Comparison of ENCODE assay signal across 15 cellular contexts in genomic region chr6:36604090-36605060, GRCh38. TPM values are rescaled to one million over a fixed set of nuclear protein-coding genes. Genes with fewer than 3 reads are reported as not detected.
A peak's percentile ranks its signal among the peaks of the same experiment; 100 is the strongest.
DNase-seq lines count a peak whose midpoint lies in the region; TF ChIP-seq lines count a peak whose summit lies in the region.
"Had no signal": no experiment of that assay in that cellular context is flagged by ENCODE, and none has a peak within 500 bp of the region (broad histone marks: within the 10 kb centered on the region; RNA-seq: fewer than 3 reads in every experiment).

No MANE protein-coding gene starts in this region.

- H3K9me3 ChIP-seq in liver (ENCODE audit: control insufficient read depth in 4 of 4, low read length in 3 of 4): no peaks in the 10 kb centered on the region
- H3K9me3 ChIP-seq: ovary had no signal

- 87% methylated on average over 6 of the region's 6 CpGs for WGBS in liver

- peaks cover 27 to 87% (median 86%) of the 10 kb centered on the region in 4 donors for H3K4me1 ChIP-seq in liver (ENCODE audit: control insufficient read depth in 4 of 4, insufficient read depth in 4 of 4, low read length in 3 of 4)

- H3K27ac Mint-ChIP-seq in activated naive CD4-positive, alpha-beta T cell treated with anti-CD3 and anti-CD28 coated beads, Interleukin-2, amount 10 ng/mL, durations not matched to agents 7 days and 5 days: peak overlapping the region; percentile 58
- H3K27ac Mint-ChIP-seq in activated T-helper 1 cell treated with anti-CD3 and anti-CD28 coated beads, Interleukin-12 subunit alpha, Interleukin-12 subunit beta, Interleukin-2, Interleukin-4 antibody, amounts not matched to agents 30 ng/mL and 10 ng/mL and 1 ng/mL, durations not matched to agents 14 hours and 24 hours and 36 hours: peak overlapping the region; percentile 61
- H3K27ac Mint-ChIP-seq in type B pancreatic cell: peak overlapping the region; percentile 77

- TF ChIP-seq CTCF in liver (IDR thresholded peaks at IDR 0.05; ENCODE audit: low read depth, low read length, missing input control) (no peak), type B pancreatic cell (conservative IDR thresholded peaks at IDR 0.05) (no peak)

- DNase-seq in activated naive CD4-positive, alpha-beta T cell treated with anti-CD3 and anti-CD28 coated beads, Interleukin-2, amount 10 ng/mL, durations not matched to agents 7 days and 5 days: no peak
- no peak for DNase-seq in activated naive CD4-positive, alpha-beta T cell treated with Interleukin-2 at 50 U/mL for 16 hours
- DNase-seq in activated T-helper 1 cell treated with anti-CD3 and anti-CD28 coated beads, Interleukin-12 subunit alpha, Interleukin-12 subunit beta, Interleukin-2, Interleukin-4 antibody, amounts not matched to agents 30 ng/mL and 10 ng/mL and 1 ng/mL, durations not matched to agents 14 hours and 24 hours and 36 hours (ENCODE audit: low spot score): no peak
- DNase-seq in type B pancreatic cell (ENCODE audit: extremely low spot score, unreplicated experiment) (no peak), substantia nigra (lab: John Stamatoyannopoulos, UW) (no peak), anterior cingulate cortex (lab: John Stamatoyannopoulos, UW) (no peak)
- DNase-seq in activated CD4-positive, CD25-positive, alpha-beta regulatory T cell treated with anti-CD3 and anti-CD28 coated beads, Interleukin-2, amount 50 U/mL, for 72 hours: no peak
- DNase-seq: foreskin keratinocyte; H7; KBM-7; NCI-H1930; stimulated activated naive CD4-positive, alpha-beta T cell; T1000 had no signal

- no peaks in the 10 kb centered on the region for H3K27me3 ChIP-seq in liver (ENCODE audit: control insufficient read depth in 4 of 4, insufficient read depth in 4 of 4, low read length in 3 of 4)
- H3K27me3 ChIP-seq: foreskin keratinocyte, ovary had no signal

- H3K9ac ChIP-seq in liver (ENCODE audit: low read depth in 1 of 2, low read length in 2 of 2): no peak overlapping the region

- no peak overlapping the region for H3K4me3 ChIP-seq in liver (ENCODE audit: low read depth in 1 of 3, low read length in 3 of 3)
- H3K4me3 ChIP-seq: ovary had no signal

- peaks cover 18 to 65% (median 60%) of the 10 kb centered on the region in 4 donors for H3K36me3 ChIP-seq in liver (ENCODE audit: control insufficient read depth in 4 of 4, insufficient read depth in 3 of 4, low read depth in 1 of 4, low read length in 3 of 4)
- H3K36me3 ChIP-seq: ovary had no signal

- no peak overlapping the region for H3K4me3 Mint-ChIP-seq in activated naive CD4-positive, alpha-beta T cell treated with anti-CD3 and anti-CD28 coated beads, Interleukin-2, amount 10 ng/mL, durations not matched to agents 7 days and 5 days
- no peak overlapping the region for H3K4me3 Mint-ChIP-seq in activated T-helper 1 cell treated with anti-CD3 and anti-CD28 coated beads, Interleukin-12 subunit alpha, Interleukin-12 subunit beta, Interleukin-2, Interleukin-4 antibody, amounts not matched to agents 30 ng/mL and 10 ng/mL and 1 ng/mL, durations not matched to agents 14 hours and 24 hours and 36 hours
- peak overlapping the region; percentile 29 for H3K4me3 Mint-ChIP-seq in type B pancreatic cell

- CTCF ChIA-PET in activated naive CD4-positive, alpha-beta T cell treated with anti-CD3 and anti-CD28 coated beads, Interleukin-2, amount 10 ng/mL, durations not matched to agents 7 days and 5 days (lab: Charles Lee): no interaction called here

- H3K36me3 Mint-ChIP-seq in activated naive CD4-positive, alpha-beta T cell treated with anti-CD3 and anti-CD28 coated beads, Interleukin-2, amount 10 ng/mL, durations not matched to agents 7 days and 5 days: peaks cover 87% of the 10 kb centered on the region
- H3K36me3 Mint-ChIP-seq in activated T-helper 1 cell treated with anti-CD3 and anti-CD28 coated beads, Interleukin-12 subunit alpha, Interleukin-12 subunit beta, Interleukin-2, Interleukin-4 antibody, amounts not matched to agents 30 ng/mL and 10 ng/mL and 1 ng/mL, durations not matched to agents 14 hours and 24 hours and 36 hours (ENCODE audit: low read depth): peaks cover 76% of the 10 kb centered on the region
- peaks cover 69% of the 10 kb centered on the region for H3K36me3 Mint-ChIP-seq in type B pancreatic cell

- no peak for TF ChIP-seq RAD21 in liver (IDR thresholded peaks at IDR 0.05)

- intact Hi-C loops in activated T-helper 1 cell treated with anti-CD3 and anti-CD28 coated beads, Interleukin-12 subunit alpha, Interleukin-12 subunit beta, Interleukin-2, Interleukin-4 antibody, amounts not matched to agents 30 ng/mL and 10 ng/mL and 1 ng/mL, durations not matched to agents 14 hours and 24 hours and 36 hours (cut with micrococcal nuclease): loop anchor here (1.0 kb wide), 1 partner anchor 10 kb away; the partner anchor contains the start of gene SRSF3

- H3K27me3 Mint-ChIP-seq in activated naive CD4-positive, alpha-beta T cell treated with anti-CD3 and anti-CD28 coated beads, Interleukin-2, amount 10 ng/mL, durations not matched to agents 7 days and 5 days: no peaks in the 10 kb centered on the region
- H3K27me3 Mint-ChIP-seq in activated T-helper 1 cell treated with anti-CD3 and anti-CD28 coated beads, Interleukin-12 subunit alpha, Interleukin-12 subunit beta, Interleukin-2, Interleukin-4 antibody, amounts not matched to agents 30 ng/mL and 10 ng/mL and 1 ng/mL, durations not matched to agents 14 hours and 24 hours and 36 hours (ENCODE audit: insufficient read depth): no peaks in the 10 kb centered on the region
- H3K27me3 Mint-ChIP-seq in type B pancreatic cell: no peaks in the 10 kb centered on the region

- no peak overlapping the region for H3K27ac ChIP-seq in liver (ENCODE audit: low read depth in 1 of 2, low read length in 2 of 2)
- no peak overlapping the region for H3K27ac ChIP-seq in substantia nigra (ENCODE audit: low read depth, low read length, poor library complexity, severe bottlenecking)
- H3K27ac ChIP-seq: foreskin keratinocyte, ovary had no signal

- H3K9me3 Mint-ChIP-seq in activated naive CD4-positive, alpha-beta T cell treated with anti-CD3 and anti-CD28 coated beads, Interleukin-2, amount 10 ng/mL, durations not matched to agents 7 days and 5 days: no peaks in the 10 kb centered on the region
- H3K9me3 Mint-ChIP-seq in activated T-helper 1 cell treated with anti-CD3 and anti-CD28 coated beads, Interleukin-12 subunit alpha, Interleukin-12 subunit beta, Interleukin-2, Interleukin-4 antibody, amounts not matched to agents 30 ng/mL and 10 ng/mL and 1 ng/mL, durations not matched to agents 14 hours and 24 hours and 36 hours: no peaks in the 10 kb centered on the region
- H3K9me3 Mint-ChIP-seq in type B pancreatic cell: no peaks in the 10 kb centered on the region

- H3K4me1 Mint-ChIP-seq in activated naive CD4-positive, alpha-beta T cell treated with anti-CD3 and anti-CD28 coated beads, Interleukin-2, amount 10 ng/mL, durations not matched to agents 7 days and 5 days: peaks cover 82% of the 10 kb centered on the region
- H3K4me1 Mint-ChIP-seq in activated T-helper 1 cell treated with anti-CD3 and anti-CD28 coated beads, Interleukin-12 subunit alpha, Interleukin-12 subunit beta, Interleukin-2, Interleukin-4 antibody, amounts not matched to agents 30 ng/mL and 10 ng/mL and 1 ng/mL, durations not matched to agents 14 hours and 24 hours and 36 hours (ENCODE audit: low read depth): peaks cover 77% of the 10 kb centered on the region
- H3K4me1 Mint-ChIP-seq in type B pancreatic cell (ENCODE audit: unreplicated experiment): peaks cover 58% of the 10 kb centered on the region

TF ChIP-seq in liver, 16 proteins besides CTCF, POLR2A, EP300 and RAD21:
- TF ChIP-seq HNF4A (conservative IDR thresholded peaks at IDR 0.05) (peak; percentile 43 to 45), ZBTB33 (IDR thresholded peaks at IDR 0.05) (no peak)

RNA-seq across cellular contexts. Expression of gene SRSF3, which starts 10.2 kb away (rescaled TPM):
- 525 and 546 TPM in 2 replicates for total RNA-seq in activated T-helper 1 cell treated with anti-CD3 and anti-CD28 coated beads, Interleukin-12 subunit alpha, Interleukin-12 subunit beta, Interleukin-2, Interleukin-4 antibody, amounts not matched to agents 30 ng/mL and 10 ng/mL and 1 ng/mL, durations not matched to agents 14 hours and 24 hours and 36 hours
- total RNA-seq in liver: 100 to 1,000 TPM in 1 of 2 donors, 10 to 100 TPM in 1; 62.8 to 101 TPM
- polyA plus RNA-seq in liver: 100 to 1,000 TPM; 101 to 103 TPM
- total RNA-seq in type B pancreatic cell (ENCODE audit: low replicate concordance): 361 and 455 TPM in 2 replicates

RNA-seq across cellular contexts. Expression of gene STK38, which starts 57.1 kb away (rescaled TPM):
- 23.5 and 23.6 TPM in 2 replicates for total RNA-seq in activated T-helper 1 cell treated with anti-CD3 and anti-CD28 coated beads, Interleukin-12 subunit alpha, Interleukin-12 subunit beta, Interleukin-2, Interleukin-4 antibody, amounts not matched to agents 30 ng/mL and 10 ng/mL and 1 ng/mL, durations not matched to agents 14 hours and 24 hours and 36 hours
- total RNA-seq in liver (10 to 100 TPM; 13.3 to 21.8 TPM), type B pancreatic cell (ENCODE audit: low replicate concordance) (50.1 and 64.9 TPM in 2 replicates)
- polyA plus RNA-seq in liver: 10 to 100 TPM in 1 of 2 donors, 1 to 10 TPM in 1; 9.3 to 11.2 TPM
